In the genomic region with DNA sequence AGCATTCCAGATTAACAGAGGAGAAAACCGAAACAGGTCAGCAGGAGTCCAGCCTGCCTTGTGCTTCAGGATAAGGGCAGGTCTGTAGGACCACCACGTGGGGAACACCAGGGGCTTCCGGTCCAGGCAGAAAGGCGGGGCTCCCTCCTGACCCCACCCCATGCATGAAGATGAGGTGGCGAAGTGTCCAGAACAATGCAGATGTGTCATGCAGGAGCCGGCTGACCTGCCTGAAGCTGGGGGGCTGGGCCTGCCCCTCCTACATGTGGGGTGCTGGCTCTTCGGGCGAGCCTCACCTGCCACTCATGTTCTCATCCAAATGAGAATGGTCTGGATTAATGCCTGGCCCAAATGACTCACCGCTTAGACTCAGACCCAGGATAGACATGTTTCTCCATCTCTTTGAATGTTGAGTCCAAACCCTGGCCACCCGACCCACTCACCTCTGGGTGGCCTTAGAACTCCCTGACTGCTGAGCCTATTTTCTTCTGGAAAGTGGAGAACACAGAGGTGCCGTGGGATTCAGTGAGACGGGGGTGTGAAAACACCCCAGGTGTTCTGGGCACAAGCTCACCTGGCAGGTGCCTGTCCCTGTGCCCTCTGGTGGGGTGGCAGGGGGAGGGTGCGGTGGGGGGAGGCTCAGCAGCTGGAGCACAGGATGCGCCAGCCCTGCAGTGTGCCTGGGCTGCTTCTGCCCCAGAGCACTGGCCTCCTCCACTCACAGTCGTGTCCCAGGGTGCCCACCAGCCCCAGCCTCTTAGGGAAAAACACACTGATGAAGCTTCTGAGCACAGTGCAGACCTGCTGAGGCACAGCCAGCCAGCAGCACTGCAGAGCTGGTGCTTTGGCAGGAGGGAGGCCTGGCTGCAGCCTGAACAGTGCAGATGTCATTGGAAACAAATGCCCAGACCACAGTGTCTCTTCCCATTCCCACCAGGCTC, we compare ENCODE assay signal across 21 cellular contexts. TPM values are rescaled to one million over a fixed set of nuclear protein-coding genes. Genes with fewer than 3 reads are reported as not detected.
A peak's percentile ranks its signal among the peaks of the same experiment; 100 is the strongest.
DNase-seq lines count a peak whose midpoint lies in the region; ATAC-seq and TF ChIP-seq lines count a peak whose summit lies in the region.
"Had no signal": no experiment of that assay in that cellular context is flagged by ENCODE, and none has a peak within 500 bp of the region (broad histone marks: within the 10 kb centered on the region; RNA-seq: fewer than 3 reads in every experiment).

No MANE protein-coding gene starts in this region.

- H3K4me2 ChIP-seq in DND-41 (ENCODE audit: insufficient read depth, low read length) = no peak overlapping the region
- H3K4me2 ChIP-seq: PC-9 had no signal

- no peak for TF ChIP-seq POLR2A in sigmoid colon (IDR thresholded peaks at IDR 0.05)

- no peaks in the 10 kb centered on the region for H3K36me3 ChIP-seq in DND-41 (ENCODE audit: insufficient read depth, low read length)
- no peaks in the 10 kb centered on the region for H3K36me3 ChIP-seq in HEK293 (ENCODE audit: control insufficient read depth in 2 of 2, insufficient read depth in 1 of 2, low read length in 2 of 2)
- no peaks in the 10 kb centered on the region for H3K36me3 ChIP-seq in endodermal cell (ENCODE audit: control insufficient read depth, insufficient read depth, low read length)
- H3K36me3 ChIP-seq in sigmoid colon = no peaks in the 10 kb centered on the region
- H3K36me3 ChIP-seq: HAP-1 had no signal

- WGBS in endodermal cell (ENCODE audit: insufficient coverage in 1 of 2, insufficient read length in 1 of 2), 2 experiments = 89 to 93% methylated on average over 5 to 14 of the region's 15 CpGs
- 83 to 89% methylated on average over 15 of the region's 15 CpGs for WGBS in sigmoid colon, 2 donors

- no peak overlapping the region for H3K9ac ChIP-seq in DND-41 (ENCODE audit: low read depth, low read length)
- H3K9ac ChIP-seq in endodermal cell (ENCODE audit: extremely low read depth, low read length, poor library complexity, severe bottlenecking) = no peak overlapping the region

- no peak overlapping the region for H3K4me3 ChIP-seq in DND-41 (ENCODE audit: low read depth in 1 of 2, low read length in 2 of 2)
- no peak overlapping the region for H3K4me3 ChIP-seq in HEK293 (ENCODE audit: low read depth, low read length)
- H3K4me3 ChIP-seq in endodermal cell (ENCODE audit: low read length) = no peak overlapping the region
- no peak overlapping the region for H3K4me3 ChIP-seq in sigmoid colon
- H3K4me3 ChIP-seq: HAP-1, PC-9, SK-N-MC had no signal

- H3K4me1 Mint-ChIP-seq in endodermal cell = peaks cover 7% of the 10 kb centered on the region
- H3K4me1 Mint-ChIP-seq in activated CD8-positive, alpha-beta T cell treated with anti-CD3 and anti-CD28 coated beads for 36 hours (ENCODE audit: low read depth) = peaks cover 10% of the 10 kb centered on the region
- H3K4me1 Mint-ChIP-seq in endothelial cell (ENCODE audit: unreplicated experiment) = peaks cover 3% of the 10 kb centered on the region

- H3K27me3 Mint-ChIP-seq in endodermal cell (ENCODE audit: insufficient read depth) (peaks cover 25% of the 10 kb centered on the region), endothelial cell (ENCODE audit: unreplicated experiment) (peaks cover 7% of the 10 kb centered on the region)
- no peaks in the 10 kb centered on the region for H3K27me3 Mint-ChIP-seq in activated CD8-positive, alpha-beta T cell treated with anti-CD3 and anti-CD28 coated beads for 36 hours

- H3K79me2 ChIP-seq in DND-41 (ENCODE audit: insufficient read depth, low read length) = no peaks in the 10 kb centered on the region

- H3K36me3 Mint-ChIP-seq in endodermal cell (ENCODE audit: low read depth) (no peaks in the 10 kb centered on the region), endothelial cell (ENCODE audit: low read depth, unreplicated experiment) (no peaks in the 10 kb centered on the region)
- no peaks in the 10 kb centered on the region for H3K36me3 Mint-ChIP-seq in activated CD8-positive, alpha-beta T cell treated with anti-CD3 and anti-CD28 coated beads for 36 hours (ENCODE audit: low read depth)
- H3K36me3 Mint-ChIP-seq: CD4-positive, CD25-positive, alpha-beta regulatory T cell had no signal

- no peak for TF ChIP-seq EP300 in sigmoid colon (IDR thresholded peaks at IDR 0.05)

- no peaks in the 10 kb centered on the region for H3K9me3 Mint-ChIP-seq in endodermal cell
- H3K9me3 Mint-ChIP-seq in activated CD8-positive, alpha-beta T cell treated with anti-CD3 and anti-CD28 coated beads for 36 hours = no peaks in the 10 kb centered on the region
- no peaks in the 10 kb centered on the region for H3K9me3 Mint-ChIP-seq in endothelial cell (ENCODE audit: unreplicated experiment)
- H3K9me3 Mint-ChIP-seq: CD4-positive, CD25-positive, alpha-beta regulatory T cell had no signal

- no peak overlapping the region for H2AFZ ChIP-seq in DND-41 (ENCODE audit: low read depth, low read length)
- H2AFZ ChIP-seq: PC-9 had no signal

- no peak overlapping the region for H3K27ac Mint-ChIP-seq in endodermal cell
- no peak overlapping the region for H3K27ac Mint-ChIP-seq in activated CD8-positive, alpha-beta T cell treated with anti-CD3 and anti-CD28 coated beads for 36 hours
- H3K27ac Mint-ChIP-seq in endothelial cell (ENCODE audit: unreplicated experiment) = no peak overlapping the region
- H3K27ac Mint-ChIP-seq: CD4-positive, CD25-positive, alpha-beta regulatory T cell had no signal

- H3K4me3 Mint-ChIP-seq in endodermal cell (no peak overlapping the region), endothelial cell (ENCODE audit: unreplicated experiment) (no peak overlapping the region)
- H3K4me3 Mint-ChIP-seq in activated CD8-positive, alpha-beta T cell treated with anti-CD3 and anti-CD28 coated beads for 36 hours = no peak overlapping the region
- H3K4me3 Mint-ChIP-seq: CD4-positive, CD25-positive, alpha-beta regulatory T cell had no signal

- H3K27me3 ChIP-seq in DND-41 (ENCODE audit: insufficient read depth, low read length, poor library complexity) (no peaks in the 10 kb centered on the region), endodermal cell (ENCODE audit: control insufficient read depth, insufficient read depth, low read length, poor library complexity, severe bottlenecking) (peaks cover 12% of the 10 kb centered on the region), sigmoid colon (peaks cover 0 to 5% (median 0%) of the 10 kb centered on the region in 3 donors)

- POLR2A ChIA-PET in HEK293 (lab: Yijun Ruan, JAX) = no interaction called here
- POLR2A ChIA-PET in activated CD8-positive, alpha-beta T cell treated with anti-CD3 and anti-CD28 coated beads for 36 hours (lab: Charles Lee) = interaction anchor here (1.2 kb wide), 1 partner anchor 15 kb away, joined by 3 read pairs; no protein-coding TSS in a partner anchor

- DNase-seq in DND-41 (no peak), endodermal cell (peak; percentile 35), sigmoid colon (peak; percentile 46), NCI-H1092 (lab: John Stamatoyannopoulos, UW) (no peak), endothelial cell (ENCODE audit: low spot score) (no peak)
- no peak for DNase-seq in activated CD8-positive, alpha-beta T cell treated with anti-CD3 and anti-CD28 coated beads for 36 hours
- DNase-seq: CD4-positive, CD25-positive, alpha-beta regulatory T cell; NCI-H1092 treated with DMSO at 0.1 percent for 48 hours; NCI-H1436 treated with DMSO at 0.1 percent for 48 hours; NCI-H1930; NCI-H226; NCI-H510A treated with DMSO at 0.1 percent for 48 hours; NCI-H748 treated with DMSO at 0.1 percent for 48 hours; PC-9; SHP77 treated with DMSO at 0.1 percent for 48 hours had no signal

- TF ChIP-seq CTCF in DND-41 (IDR thresholded peaks at IDR 0.05; ENCODE audit: borderline replicate concordance, extremely low read depth, low read length, poor library complexity, severe bottlenecking) (no peak), HEK293 (tag by site-specific recombination; IDR thresholded peaks at IDR 0.05) (no peak), endodermal cell (conservative IDR thresholded peaks at IDR 0.05) (no peak), sigmoid colon (IDR thresholded peaks at IDR 0.05) (no peak), endothelial cell (IDR thresholded peaks at IDR 0.05; ENCODE audit: unreplicated experiment) (no peak)
- no peak for TF ChIP-seq CTCF in activated CD8-positive, alpha-beta T cell treated with anti-CD3 and anti-CD28 coated beads for 36 hours (IDR thresholded peaks at IDR 0.05)

- H3K9me3 ChIP-seq in DND-41 (ENCODE audit: insufficient read depth, low read length, severe bottlenecking) (no peaks in the 10 kb centered on the region), HEK293 (ENCODE audit: control insufficient read depth, insufficient read depth, low read depth, low read length) (no peaks in the 10 kb centered on the region), endodermal cell (ENCODE audit: control insufficient read depth, low read length) (no peaks in the 10 kb centered on the region), sigmoid colon (no peaks in the 10 kb centered on the region)
- H3K9me3 ChIP-seq: HAP-1 had no signal

- H3K4me1 ChIP-seq in DND-41 (ENCODE audit: insufficient read depth, low read length) (peaks cover 9% of the 10 kb centered on the region), HEK293 (ENCODE audit: control insufficient read depth, insufficient read depth, low read length) (no peaks in the 10 kb centered on the region), endodermal cell (ENCODE audit: control insufficient read depth, insufficient read depth, low read length) (no peaks in the 10 kb centered on the region), sigmoid colon (no peaks in the 10 kb centered on the region)
- H3K4me1 ChIP-seq: HAP-1 had no signal

- CTCF ChIA-PET in HEK293 (lab: Yijun Ruan, JAX) = interaction anchor here (0.6 to 1.5 kb wide), 2 partner anchors 64 to 92 kb away, joined by 3 to 5 read pairs; no protein-coding TSS in a partner anchor
- CTCF ChIA-PET in activated CD8-positive, alpha-beta T cell treated with anti-CD3 and anti-CD28 coated beads for 36 hours (lab: Charles Lee) = interaction anchor here (1.8 kb wide), 1 partner anchor 67 kb away, joined by 7 read pairs; no protein-coding TSS in a partner anchor

- peak; percentile 21; the same call in 1 of the 3 replicates for ATAC-seq in DND-41 (ENCODE audit: insufficient read depth, low read depth)
- no peak for ATAC-seq in activated CD8-positive, alpha-beta T cell treated with anti-CD3 and anti-CD28 coated beads for 36 hours

- intact Hi-C loops in sigmoid colon (cut with DNase I) = no loop called here
- intact Hi-C loops in activated CD8-positive, alpha-beta T cell treated with anti-CD3 and anti-CD28 coated beads for 36 hours (cut with micrococcal nuclease) = no loop called here

- no peak overlapping the region for H3K27ac ChIP-seq in DND-41 (ENCODE audit: low read length)
- H3K27ac ChIP-seq in HEK293 (ENCODE audit: extremely low read depth, low read depth, low read length) = no peak overlapping the region
- H3K27ac ChIP-seq in endodermal cell (ENCODE audit: low read depth, low read length) = no peak overlapping the region
- H3K27ac ChIP-seq in sigmoid colon = no peak overlapping the region
- H3K27ac ChIP-seq: PC-9, RWPE1, SK-N-MC had no signal

- H4K20me1 ChIP-seq in DND-41 (ENCODE audit: insufficient read depth, low read length) = no peaks in the 10 kb centered on the region

RNA-seq across cellular contexts. Expression of gene GDF10, which starts 55.2 kb away (rescaled TPM):
- total RNA-seq in endodermal cell (not detected), sigmoid colon (10 to 100 TPM in 1 of 4 donors, 1 to 10 TPM in 3; 3.8 to 11.9 (median 4.9) TPM), endothelial cell (ENCODE audit: unreplicated experiment) (0.74 TPM)
- 12.8 TPM for polyA plus RNA-seq in endodermal cell (2013, experiment 1 of 2)
- polyA plus RNA-seq in endodermal cell (2013, experiment 2 of 2) = 8.9 TPM
- under 1 TPM in 1 of 3 donors, not detected in 2; 0.67 TPM for polyA plus RNA-seq in sigmoid colon
- 1 to 10 TPM; 1.4 to 1.5 TPM for total RNA-seq in activated CD8-positive, alpha-beta T cell treated with anti-CD3 and anti-CD28 coated beads for 36 hours
- total RNA-seq: CD4-positive, CD25-positive, alpha-beta regulatory T cell; LHCN-M2; PC-9 had no signal
- polyA plus RNA-seq: BJ; CD4-positive, CD25-positive, alpha-beta regulatory T cell had no signal

Comparison
In these comparisons a context has a peak if more than half of its experiments do, and no peak if none do; other contexts are left out.
1. DNase-seq: peak in endodermal cell (single experiment) and sigmoid colon (single experiment); none in DND-41 (single experiment), NCI-H1092 (single experiment), activated CD8-positive, alpha-beta T cell treated with anti-CD3 and anti-CD28 coated beads for 36 hours (single experiment) and endothelial cell (single experiment).